ENCODE assay signal across 19 cellular contexts in the genomic region with DNA sequence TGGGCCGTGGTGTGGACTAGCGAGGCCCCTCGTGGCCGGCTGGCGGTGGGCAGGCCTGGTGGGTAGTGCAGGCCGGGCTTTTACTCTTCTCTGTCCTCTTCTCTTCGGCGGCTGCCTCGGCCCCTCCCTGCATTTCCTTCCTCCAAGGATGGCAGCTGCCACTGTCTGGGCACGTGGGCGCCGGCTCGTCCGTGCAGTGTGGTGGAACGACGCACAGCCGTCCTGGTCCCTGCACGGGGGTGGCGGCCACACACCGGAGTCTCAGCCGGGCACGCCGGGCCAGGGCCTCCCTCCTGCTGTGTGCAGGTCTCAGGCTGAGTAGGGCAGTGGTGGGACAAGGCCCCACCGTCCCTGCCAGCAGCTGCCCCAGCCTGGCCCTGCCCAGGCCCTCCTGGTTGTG.
"Had no signal": no experiment of that assay in that cellular context is flagged by ENCODE, and none has a peak within 500 bp of the region (broad histone marks: within the 10 kb centered on the region; RNA-seq: fewer than 3 reads in every experiment).

No MANE protein-coding gene starts in this region.

- H3K27ac ChIP-seq: gastrocnemius medialis, right atrium auricular region, stomach, thyroid gland had no signal

- H3K4me3 ChIP-seq: gastrocnemius medialis, lung, right atrium auricular region, stomach, thyroid gland had no signal

- H3K36me3 ChIP-seq: gastrocnemius medialis, right atrium auricular region, stomach, thyroid gland had no signal

- FAIRE-seq: endometrium, keratinocyte, small intestine, urothelium cell line had no signal

- H3K9me3 ChIP-seq: gastrocnemius medialis, right atrium auricular region, stomach, thyroid gland had no signal

- ATAC-seq: esophagus mucosa, gastrocnemius medialis, left cardiac atrium, left ventricle myocardium superior had no signal

- H3K27me3 ChIP-seq: right atrium auricular region, thyroid gland had no signal

- DNase-seq: cortex of kidney; effector memory CD4-positive, alpha-beta T cell; gastrocnemius medialis; immature natural killer cell; left cardiac atrium; left ventricle myocardium superior; mesenchymal stem cell; naive B cell; small intestine; stimulated activated CD4-positive, alpha-beta T cell treated with anti-CD3 and anti-CD28 coated beads, Interleukin-12 subunit alpha, Interleukin-12 subunit beta, amount 100 ng/mL, for 4 hours; stimulated activated naive CD4-positive, alpha-beta T cell; stomach; thyroid gland had no signal
